11 cellular contexts compared by ENCODE assay signal in the genomic region with DNA sequence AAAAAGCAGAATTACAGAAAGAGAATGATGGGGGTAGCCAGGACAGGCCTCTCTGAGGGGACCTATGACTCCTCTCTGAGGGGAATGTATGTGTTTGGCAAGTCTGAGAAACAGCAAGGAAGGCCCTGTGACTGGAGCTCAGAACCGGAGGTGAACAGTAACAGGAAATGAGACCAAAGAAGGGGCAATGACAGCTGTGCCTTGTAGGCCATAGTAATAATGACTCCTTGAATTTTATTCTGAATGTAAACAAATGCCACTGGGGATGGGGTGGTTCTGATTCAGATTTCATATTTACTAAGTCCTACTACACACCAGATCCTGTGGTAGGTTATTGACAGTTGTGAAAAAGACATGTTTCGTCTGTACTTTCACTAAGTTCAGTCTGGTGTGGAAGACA. TPM values are rescaled to one million over a fixed set of nuclear protein-coding genes. Genes with fewer than 3 reads are reported as not detected.
DNase-seq lines count a peak whose midpoint lies in the region; ATAC-seq, FAIRE-seq and TF ChIP-seq lines count a peak whose summit lies in the region.
"Had no signal": no experiment of that assay in that cellular context is flagged by ENCODE, and none has a peak within 500 bp of the region (broad histone marks: within the 10 kb centered on the region; RNA-seq: fewer than 3 reads in every experiment).

No MANE protein-coding gene starts in this region.

- H3K4me3 ChIP-seq in CD8-positive, alpha-beta T cell (ENCODE audit: low read depth, low read length) = no peak overlapping the region
- H3K4me3 ChIP-seq in astrocyte (ENCODE audit: insufficient read depth, low read depth, low read length) = no peak overlapping the region
- H3K4me3 ChIP-seq: SJCRH30 had no signal

- H2AFZ ChIP-seq in astrocyte (ENCODE audit: low read depth, low read length) = no peak overlapping the region

- peaks cover 10% of the 10 kb centered on the region for H3K36me3 ChIP-seq in CD8-positive, alpha-beta T cell (ENCODE audit: insufficient read depth, low read length)
- H3K36me3 ChIP-seq in astrocyte (ENCODE audit: insufficient read depth, low read length) = no peaks in the 10 kb centered on the region
- H3K36me3 ChIP-seq: SJCRH30 had no signal

- TF ChIP-seq CTCF in CD8-positive, alpha-beta T cell (IDR thresholded peaks at IDR 0.05) = no peak
- TF ChIP-seq CTCF in astrocyte (IDR thresholded peaks at IDR 0.05; ENCODE audit: insufficient read depth, low read depth, low read length) = no peak

- no peak overlapping the region for H3K4me2 ChIP-seq in astrocyte (ENCODE audit: low read length)

- CTCF ChIA-PET in CD8-positive, alpha-beta T cell (lab: Charles Lee) = interaction anchor here (1.2 to 9.7 kb wide), 4 partner anchors 10 to 221 kb away, joined by 5 to 64 read pairs (median 18); no protein-coding TSS in a partner anchor

- ATAC-seq in CD8-positive, alpha-beta T cell = peak; percentile 70
- ATAC-seq in HG03097 (IDR thresholded peaks at IDR 0.05; ENCODE audit: low FRiP score, unreplicated experiment) (peak; percentile 81), sciatic nerve (no peak)

- H3K79me2 ChIP-seq in astrocyte (ENCODE audit: insufficient read depth, low read length) = no peaks in the 10 kb centered on the region

- peaks cover 7% of the 10 kb centered on the region for H3K4me1 ChIP-seq in CD8-positive, alpha-beta T cell (ENCODE audit: insufficient read depth, low read length)
- peaks cover 11% of the 10 kb centered on the region for H3K4me1 ChIP-seq in astrocyte (ENCODE audit: insufficient read depth, low read length)
- H3K4me1 ChIP-seq: SJCRH30 had no signal

- no peaks in the 10 kb centered on the region for H3K27me3 Mint-ChIP-seq in CD8-positive, alpha-beta T cell (ENCODE audit: low read depth)
- no peaks in the 10 kb centered on the region for H3K27me3 Mint-ChIP-seq in astrocyte (ENCODE audit: low read depth, unreplicated experiment)

- DNase-seq in CD8-positive, alpha-beta T cell = no peak
- DNase-seq in GM19238 (ENCODE audit: insufficient read length, low spot score) (peak; percentile 29), astrocyte (ENCODE audit: low read depth) (no peak), Ammon's horn (ENCODE audit: low spot score) (no peak), amniotic stem cell (lab: John Stamatoyannopoulos, UW) (no peak), anterior cingulate cortex (lab: John Stamatoyannopoulos, UW) (no peak), sciatic nerve (ENCODE audit: low spot score) (no peak)
- DNase-seq: activated effector memory CD4-positive, alpha-beta T cell treated with Interleukin-2 at 50 U/mL for 16 hours; SJCRH30; stimulated activated CD4-positive, alpha-beta T cell treated with anti-CD3 and anti-CD28 coated beads, Interleukin-4, amount 100 ng/mL, for 4 hours had no signal

- H3K27ac ChIP-seq in CD8-positive, alpha-beta T cell (ENCODE audit: low read depth, low read length) = no peak overlapping the region
- H3K27ac ChIP-seq in astrocyte (ENCODE audit: low read depth, low read length) = no peak overlapping the region
- H3K27ac ChIP-seq: SJCRH30 had no signal

- no peaks in the 10 kb centered on the region for H3K9me3 ChIP-seq in CD8-positive, alpha-beta T cell (ENCODE audit: low read length)
- H3K9me3 ChIP-seq in astrocyte (ENCODE audit: insufficient read depth, low read depth, low read length) = no peaks in the 10 kb centered on the region
- H3K9me3 ChIP-seq: SJCRH30 had no signal

- no peaks in the 10 kb centered on the region for H4K20me1 ChIP-seq in astrocyte (ENCODE audit: insufficient read depth, low read length)

- H3K27me3 ChIP-seq in CD8-positive, alpha-beta T cell (ENCODE audit: insufficient read depth, low read length) = no peaks in the 10 kb centered on the region
- no peaks in the 10 kb centered on the region for H3K27me3 ChIP-seq in astrocyte (ENCODE audit: insufficient read depth, low read length)
- H3K27me3 ChIP-seq: SJCRH30 had no signal

- no peaks in the 10 kb centered on the region for H3K9me3 Mint-ChIP-seq in CD8-positive, alpha-beta T cell
- H3K9me3 Mint-ChIP-seq in astrocyte (ENCODE audit: unreplicated experiment) = no peaks in the 10 kb centered on the region

- H3K4me3 Mint-ChIP-seq in CD8-positive, alpha-beta T cell = no peak overlapping the region
- no peak overlapping the region for H3K4me3 Mint-ChIP-seq in astrocyte (ENCODE audit: unreplicated experiment)

- peaks cover 48% of the 10 kb centered on the region for H3K36me3 Mint-ChIP-seq in CD8-positive, alpha-beta T cell
- H3K36me3 Mint-ChIP-seq in astrocyte (ENCODE audit: low read depth, unreplicated experiment) = peaks cover 10% of the 10 kb centered on the region

- no peak overlapping the region for H3K9ac ChIP-seq in astrocyte (ENCODE audit: low read length)

- H3K27ac Mint-ChIP-seq in CD8-positive, alpha-beta T cell = peak overlapping the region; percentile 5
- H3K27ac Mint-ChIP-seq in astrocyte (ENCODE audit: unreplicated experiment) = no peak overlapping the region

- peak; percentile 47 for FAIRE-seq in astrocyte (lab: Jason Lieb, UNC)

- POLR2A ChIA-PET in CD8-positive, alpha-beta T cell (lab: Charles Lee) = interaction anchor here (1.2 kb wide), 1 partner anchor 207 kb away, joined by 4 read pairs; no protein-coding TSS in a partner anchor

- intact Hi-C loops in CD8-positive, alpha-beta T cell (cut with DNase I, micrococcal nuclease) = loop anchor here in 1 of 2 experiments (5.0 kb wide), 1 partner anchor 38 kb away; no protein-coding TSS in a partner anchor
- intact Hi-C loops in sciatic nerve (cut with DNase I) = no loop called here

- H3K4me1 Mint-ChIP-seq in CD8-positive, alpha-beta T cell (ENCODE audit: low read depth) = peaks cover 21% of the 10 kb centered on the region
- peaks cover 39% of the 10 kb centered on the region for H3K4me1 Mint-ChIP-seq in astrocyte (ENCODE audit: low read depth, unreplicated experiment)

RNA-seq across cellular contexts. Expression of a gene that starts 52.8 kb away (rescaled TPM):
- 1 to 10 TPM in 1 of 2 experiments, under 1 TPM in 1; 0.92 to 1.6 TPM for total RNA-seq in CD8-positive, alpha-beta T cell
- total RNA-seq in astrocyte (3.9 and 6.0 TPM in 2 replicates), sciatic nerve (7.0 TPM)
- total RNA-seq: SJCRH30 had no signal
